Comparison of ENCODE assay signal across 9 cellular contexts in genomic region chr15:45378913-45379262, GRCh38. TPM values are rescaled to one million over a fixed set of nuclear protein-coding genes. Genes with fewer than 3 reads are reported as not detected.
A peak's percentile ranks its signal among the peaks of the same experiment; 100 is the strongest.
DNase-seq lines count a peak whose midpoint lies in the region; ATAC-seq, FAIRE-seq and TF ChIP-seq lines count a peak whose summit lies in the region.
"Had no signal": no experiment of that assay in that cellular context is flagged by ENCODE, and none has a peak within 500 bp of the region (broad histone marks: within the 10 kb centered on the region; RNA-seq: fewer than 3 reads in every experiment).

No MANE protein-coding gene starts in this region.

- H3K4me3 Mint-ChIP-seq in activated CD4-positive, alpha-beta memory T cell treated with anti-CD3 and anti-CD28 coated beads for 36 hours, result peak overlapping the region; percentile 58
- H3K4me3 Mint-ChIP-seq in activated CD4-positive, alpha-beta memory T cell treated with anti-CD3 and anti-CD28 coated beads, Interleukin-2, amount 10 ng/mL, durations not matched to agents 7 days and 5 days, result no peak overlapping the region

- POLR2A ChIA-PET in activated CD4-positive, alpha-beta memory T cell treated with anti-CD3 and anti-CD28 coated beads for 36 hours (lab: Charles Lee), result no interaction called here
- POLR2A ChIA-PET in activated CD4-positive, alpha-beta memory T cell treated with anti-CD3 and anti-CD28 coated beads, Interleukin-2, amount 10 ng/mL, durations not matched to agents 7 days and 5 days (lab: Charles Lee), result no interaction called here

- peaks cover 14% of the 10 kb centered on the region for H3K4me1 Mint-ChIP-seq in activated CD4-positive, alpha-beta memory T cell treated with anti-CD3 and anti-CD28 coated beads for 36 hours (ENCODE audit: low read depth)
- peaks cover 11% of the 10 kb centered on the region for H3K4me1 Mint-ChIP-seq in activated CD4-positive, alpha-beta memory T cell treated with anti-CD3 and anti-CD28 coated beads, Interleukin-2, amount 10 ng/mL, durations not matched to agents 7 days and 5 days

- ATAC-seq in thoracic aorta (ENCODE audit: insufficient number of reproducible peaks, low FRiP score, low read depth), result no peak

- H3K4me3 ChIP-seq in bronchial epithelial cell (ENCODE audit: low read depth, low read length) (peak overlapping the region; percentile 38), thoracic aorta (peak overlapping the region; percentile 99)

- no peaks in the 10 kb centered on the region for H3K36me3 ChIP-seq in bronchial epithelial cell (ENCODE audit: control insufficient read depth, insufficient read depth, low read length)
- peaks cover 8% of the 10 kb centered on the region for H3K36me3 ChIP-seq in thoracic aorta
- H3K36me3 ChIP-seq: HAP-1 had no signal

- no peak for TF ChIP-seq CTCF in bronchial epithelial cell (IDR thresholded peaks at IDR 0.05; ENCODE audit: insufficient read depth, low read length, severe bottlenecking)
- no peak for TF ChIP-seq CTCF in thoracic aorta (IDR thresholded peaks at IDR 0.05)

- intact Hi-C loops in activated CD4-positive, alpha-beta memory T cell treated with anti-CD3 and anti-CD28 coated beads for 36 hours (cut with micrococcal nuclease), result no loop called here

- DNase-seq in activated CD4-positive, alpha-beta memory T cell treated with anti-CD3 and anti-CD28 coated beads for 36 hours, result no peak
- no peak for DNase-seq in activated CD4-positive, alpha-beta memory T cell treated with anti-CD3 and anti-CD28 coated beads, Interleukin-2, amount 10 ng/mL, durations not matched to agents 7 days and 5 days
- no peak for DNase-seq in bronchial epithelial cell (ENCODE audit: low read depth)
- DNase-seq in medulla oblongata (ENCODE audit: extremely low spot score), result peak; percentile 64
- no peak for DNase-seq in thoracic aorta (ENCODE audit: low spot score)
- no peak for DNase-seq in stimulated activated CD4-positive, alpha-beta T cell treated with anti-CD3 and anti-CD28 coated beads, Interleukin-15, amount 100 ng/mL, for 24 hours
- no peak for DNase-seq in NCI-H1092 treated with DMSO at 0.1 percent for 48 hours (lab: John Stamatoyannopoulos, UW)
- DNase-seq in NCI-H1105 (lab: John Stamatoyannopoulos, UW), result no peak

- CTCF ChIA-PET in activated CD4-positive, alpha-beta memory T cell treated with anti-CD3 and anti-CD28 coated beads for 36 hours (lab: Charles Lee), result no interaction called here
- CTCF ChIA-PET in activated CD4-positive, alpha-beta memory T cell treated with anti-CD3 and anti-CD28 coated beads, Interleukin-2, amount 10 ng/mL, durations not matched to agents 7 days and 5 days (lab: Charles Lee), result no interaction called here

- peaks cover 5 to 17% of the 10 kb centered on the region in 2 donors for H3K4me1 ChIP-seq in thoracic aorta (ENCODE audit: control insufficient read depth in 1 of 2, low read depth in 2 of 2)

- peaks cover 16% of the 10 kb centered on the region for H3K27me3 ChIP-seq in bronchial epithelial cell (ENCODE audit: control insufficient read depth, insufficient read depth, low read length)
- no peaks in the 10 kb centered on the region for H3K27me3 ChIP-seq in thoracic aorta (replicated peaks; ENCODE audit: insufficient read depth)

- peaks cover 45% of the 10 kb centered on the region for H3K27me3 Mint-ChIP-seq in activated CD4-positive, alpha-beta memory T cell treated with anti-CD3 and anti-CD28 coated beads for 36 hours
- H3K27me3 Mint-ChIP-seq in activated CD4-positive, alpha-beta memory T cell treated with anti-CD3 and anti-CD28 coated beads, Interleukin-2, amount 10 ng/mL, durations not matched to agents 7 days and 5 days, result peaks cover 68% of the 10 kb centered on the region

- H3K27ac ChIP-seq in thoracic aorta, result peak overlapping the region; percentile 73 to 82

- no peaks in the 10 kb centered on the region for H3K9me3 Mint-ChIP-seq in activated CD4-positive, alpha-beta memory T cell treated with anti-CD3 and anti-CD28 coated beads for 36 hours
- no peaks in the 10 kb centered on the region for H3K9me3 Mint-ChIP-seq in activated CD4-positive, alpha-beta memory T cell treated with anti-CD3 and anti-CD28 coated beads, Interleukin-2, amount 10 ng/mL, durations not matched to agents 7 days and 5 days

- no peak for FAIRE-seq in bronchial epithelial cell (lab: Jason Lieb, UNC)

- no peaks in the 10 kb centered on the region for H3K36me3 Mint-ChIP-seq in activated CD4-positive, alpha-beta memory T cell treated with anti-CD3 and anti-CD28 coated beads for 36 hours
- H3K36me3 Mint-ChIP-seq in activated CD4-positive, alpha-beta memory T cell treated with anti-CD3 and anti-CD28 coated beads, Interleukin-2, amount 10 ng/mL, durations not matched to agents 7 days and 5 days (ENCODE audit: low read depth), result no peaks in the 10 kb centered on the region

- no peaks in the 10 kb centered on the region for H3K9me3 ChIP-seq in thoracic aorta
- H3K9me3 ChIP-seq: HAP-1 had no signal

- no peak overlapping the region for H3K27ac Mint-ChIP-seq in activated CD4-positive, alpha-beta memory T cell treated with anti-CD3 and anti-CD28 coated beads for 36 hours
- H3K27ac Mint-ChIP-seq in activated CD4-positive, alpha-beta memory T cell treated with anti-CD3 and anti-CD28 coated beads, Interleukin-2, amount 10 ng/mL, durations not matched to agents 7 days and 5 days, result no peak overlapping the region

RNA-seq across cellular contexts. Expression of gene GATM, which starts 0.5 kb away (rescaled TPM):
- 1 to 10 TPM in 1 of 2 experiments, under 1 TPM in 1; 0.62 to 1.3 TPM for total RNA-seq in activated CD4-positive, alpha-beta memory T cell treated with anti-CD3 and anti-CD28 coated beads for 36 hours
- total RNA-seq in activated CD4-positive, alpha-beta memory T cell treated with anti-CD3 and anti-CD28 coated beads, Interleukin-2, amount 10 ng/mL, durations not matched to agents 7 days and 5 days, result 1 to 10 TPM; 1.9 to 2.2 TPM
- total RNA-seq in bronchial epithelial cell (1.0 and 1.3 TPM in 2 replicates), thoracic aorta (10 to 100 TPM; 25.0 to 27.6 TPM)

Comparison
In these comparisons a context has a peak if more than half of its experiments do, and no peak if none do; other contexts are left out.
1. RNA of gene GATM, which starts 0.5 kb away (total RNA-seq): 25.0 to 27.6 TPM in thoracic aorta; 1.9 to 2.2 TPM in activated CD4-positive, alpha-beta memory T cell treated with anti-CD3 and anti-CD28 coated beads, Interleukin-2, amount 10 ng/mL, durations not matched to agents 7 days and 5 days, 1.0 to 1.3 TPM in bronchial epithelial cell and 0.62 to 1.3 TPM in activated CD4-positive, alpha-beta memory T cell treated with anti-CD3 and anti-CD28 coated beads for 36 hours; every median in the first group is over 4 times any median in the second.